Comparison of ENCODE assay signal across 9 cellular contexts in genomic region chr18:79380816-79381806, GRCh38. TPM values are rescaled to one million over a fixed set of nuclear protein-coding genes. Genes with fewer than 3 reads are reported as not detected.
DNase-seq lines count a peak whose midpoint lies in the region; ATAC-seq and TF ChIP-seq lines count a peak whose summit lies in the region.
"Had no signal": no experiment of that assay in that cellular context is flagged by ENCODE, and none has a peak within 500 bp of the region (broad histone marks: within the 10 kb centered on the region; RNA-seq: fewer than 3 reads in every experiment).

No MANE protein-coding gene starts in this region.

- H3K4me3 ChIP-seq in fibroblast of the aortic adventitia (ENCODE audit: low read depth, low read length), result no peak overlapping the region

- DNase-seq in COLO668 (lab: John Stamatoyannopoulos, UW; ENCODE audit: unreplicated experiment) (peak; percentile 52), GM20000 (ENCODE audit: low spot score) (peak; percentile 89), NCI-H748 (lab: John Stamatoyannopoulos, UW; ENCODE audit: unreplicated experiment) (peak; percentile 67), fibroblast of the aortic adventitia (ENCODE audit: low read depth) (peak; percentile 53), omental fat pad (ENCODE audit: low spot score) (peak; percentile 87)
- peak; percentile 87 for DNase-seq in activated T-cell treated with anti-CD3 and anti-CD28 coated beads, Interleukin-2, amount 50 U/mL, for 24 hours

- no peaks in the 10 kb centered on the region for H3K9me3 Mint-ChIP-seq in activated T-cell treated with anti-CD3 and anti-CD28 coated beads, Interleukin-2, amount 50 U/mL, for 24 hours
- H3K9me3 Mint-ChIP-seq: T-helper 1 cell treated with Interleukin-12 subunit alpha and Interleukin-12 subunit beta and Interleukin-4 antibody, amounts not matched to agents 30 μg/mL and 1 μg/mL, for 36 hours had no signal

- ATAC-seq in omental fat pad (ENCODE audit: low FRiP score), result no peak
- ATAC-seq in GM18861 (IDR thresholded peaks at IDR 0.05; ENCODE audit: unreplicated experiment), result no peak
- no peak for ATAC-seq in GM21367 (IDR thresholded peaks at IDR 0.05; ENCODE audit: unreplicated experiment)

- peaks cover 12% of the 10 kb centered on the region for H3K4me1 Mint-ChIP-seq in activated T-cell treated with anti-CD3 and anti-CD28 coated beads, Interleukin-2, amount 50 U/mL, for 24 hours (ENCODE audit: low read depth)

- no peak overlapping the region for H3K4me3 Mint-ChIP-seq in activated T-cell treated with anti-CD3 and anti-CD28 coated beads, Interleukin-2, amount 50 U/mL, for 24 hours
- H3K4me3 Mint-ChIP-seq: T-helper 1 cell treated with Interleukin-12 subunit alpha and Interleukin-12 subunit beta and Interleukin-4 antibody, amounts not matched to agents 30 μg/mL and 1 μg/mL, for 36 hours had no signal

- TF ChIP-seq CTCF in GM20000 (IDR thresholded peaks at IDR 0.05; ENCODE audit: extremely low read depth, missing control alignments) (peak; percentile 85), fibroblast of the aortic adventitia (IDR thresholded peaks at IDR 0.05; ENCODE audit: insufficient read depth, low read length) (peak; percentile 89), omental fat pad (IDR thresholded peaks at IDR 0.05) (peak in 2 of 3 donors; percentile 68 to 80)

- no peaks in the 10 kb centered on the region for H3K27me3 Mint-ChIP-seq in activated T-cell treated with anti-CD3 and anti-CD28 coated beads, Interleukin-2, amount 50 U/mL, for 24 hours

- H3K27ac Mint-ChIP-seq in activated T-cell treated with anti-CD3 and anti-CD28 coated beads, Interleukin-2, amount 50 U/mL, for 24 hours, result no peak overlapping the region
- H3K27ac Mint-ChIP-seq: T-helper 1 cell treated with Interleukin-12 subunit alpha and Interleukin-12 subunit beta and Interleukin-4 antibody, amounts not matched to agents 30 μg/mL and 1 μg/mL, for 36 hours had no signal

- H3K36me3 Mint-ChIP-seq in activated T-cell treated with anti-CD3 and anti-CD28 coated beads, Interleukin-2, amount 50 U/mL, for 24 hours (ENCODE audit: low read depth), result peaks cover 27% of the 10 kb centered on the region

RNA-seq across cellular contexts. Expression of gene NFATC1, which starts 14.6 kb away (rescaled TPM):
- 2.0 and 3.0 TPM in 2 replicates for total RNA-seq in fibroblast of the aortic adventitia (ENCODE audit: low replicate concordance)
- 10 to 100 TPM; 10.7 to 57.4 (median 19.1) TPM for total RNA-seq in omental fat pad
